20 cellular contexts compared by ENCODE assay signal in the genomic region with DNA sequence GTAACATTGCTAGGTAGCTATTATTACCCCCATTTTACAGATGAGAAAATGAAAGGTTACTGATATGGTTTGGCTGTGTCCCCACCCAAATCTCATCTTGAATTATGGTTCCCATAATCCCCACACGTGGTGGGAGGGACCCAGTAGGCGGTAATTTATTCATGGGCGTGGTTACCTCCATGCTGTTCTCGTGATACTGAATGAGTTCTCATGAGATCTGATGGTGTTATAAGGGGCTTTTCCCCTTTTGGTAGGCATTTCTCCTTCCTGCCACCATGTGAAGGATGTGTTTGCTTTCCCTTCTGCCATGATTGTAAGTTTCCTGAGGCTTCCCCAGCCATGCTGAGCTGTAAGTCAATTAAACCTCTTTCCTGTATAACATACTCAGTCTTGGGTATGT.
"Had no signal": no experiment of that assay in that cellular context is flagged by ENCODE, and none has a peak within 500 bp of the region (broad histone marks: within the 10 kb centered on the region; RNA-seq: fewer than 3 reads in every experiment).

No MANE protein-coding gene starts in this region.

- H3K36me3 Mint-ChIP-seq: activated naive CD4-positive, alpha-beta T cell treated with anti-CD3 and anti-CD28 coated beads, Interleukin-2, amount 50 U/mL, for 72 hours had no signal

- H3K4me3 Mint-ChIP-seq: activated T-cell treated with anti-CD3 and anti-CD28 coated beads, Interleukin-2, amount 50 U/mL, for 4 hours; T-helper 17 cell; WTC11 had no signal

- DNase-seq: activated CD4-positive, alpha-beta T cell treated with anti-CD3 and anti-CD28 coated beads for 48 hours; activated CD4-positive, alpha-beta T cell treated with anti-CD3 and anti-CD28 coated beads, Interleukin-2, amount 50 U/mL, for 48 hours; activated CD4-positive, CD25-positive, alpha-beta regulatory T cell treated with anti-CD3 and anti-CD28 coated beads, Interleukin-2, amount 50 U/mL, for 72 hours; activated CD8-positive, alpha-beta memory T cell treated with anti-CD3 and anti-CD28 coated beads for 24 hours; activated effector memory CD4-positive, alpha-beta T cell treated with anti-CD3 and anti-CD28 coated beads, Interleukin-2, amount 50 U/mL, for 16 hours; activated naive CD4-positive, alpha-beta T cell treated with Interleukin-2 at 50 U/mL for 16 hours; activated T-cell treated with anti-CD3 and anti-CD28 coated beads, Interleukin-2, amount 50 U/mL, for 4 hours; IMR-90; KG1; NCI-H1092; NCI-H1930; NCI-H2171; NCI-H2227 treated with DMSO at 0.1 percent for 48 hours; NCI-H526 treated with DMSO at 0.1 percent for 48 hours; NCI-H82; SIG-M5; T-helper 17 cell; T-helper 9 cell had no signal

- H3K9me3 Mint-ChIP-seq: activated naive CD4-positive, alpha-beta T cell treated with anti-CD3 and anti-CD28 coated beads, Interleukin-2, amount 50 U/mL, for 72 hours; activated T-cell treated with anti-CD3 and anti-CD28 coated beads, Interleukin-2, amount 50 U/mL, for 4 hours had no signal

- H3K27ac Mint-ChIP-seq: activated naive CD4-positive, alpha-beta T cell treated with anti-CD3 and anti-CD28 coated beads, Interleukin-2, amount 50 U/mL, for 72 hours; T-helper 17 cell; WTC11 had no signal

- ATAC-seq: activated naive CD4-positive, alpha-beta T cell treated with anti-CD3 and anti-CD28 coated beads, Interleukin-2, amount 50 U/mL, for 72 hours; activated T-cell treated with anti-CD3 and anti-CD28 coated beads, Interleukin-2, amount 50 U/mL, for 4 hours; T-helper 17 cell; WTC11 had no signal
